16 cellular contexts compared by ENCODE assay signal in the genomic region with DNA sequence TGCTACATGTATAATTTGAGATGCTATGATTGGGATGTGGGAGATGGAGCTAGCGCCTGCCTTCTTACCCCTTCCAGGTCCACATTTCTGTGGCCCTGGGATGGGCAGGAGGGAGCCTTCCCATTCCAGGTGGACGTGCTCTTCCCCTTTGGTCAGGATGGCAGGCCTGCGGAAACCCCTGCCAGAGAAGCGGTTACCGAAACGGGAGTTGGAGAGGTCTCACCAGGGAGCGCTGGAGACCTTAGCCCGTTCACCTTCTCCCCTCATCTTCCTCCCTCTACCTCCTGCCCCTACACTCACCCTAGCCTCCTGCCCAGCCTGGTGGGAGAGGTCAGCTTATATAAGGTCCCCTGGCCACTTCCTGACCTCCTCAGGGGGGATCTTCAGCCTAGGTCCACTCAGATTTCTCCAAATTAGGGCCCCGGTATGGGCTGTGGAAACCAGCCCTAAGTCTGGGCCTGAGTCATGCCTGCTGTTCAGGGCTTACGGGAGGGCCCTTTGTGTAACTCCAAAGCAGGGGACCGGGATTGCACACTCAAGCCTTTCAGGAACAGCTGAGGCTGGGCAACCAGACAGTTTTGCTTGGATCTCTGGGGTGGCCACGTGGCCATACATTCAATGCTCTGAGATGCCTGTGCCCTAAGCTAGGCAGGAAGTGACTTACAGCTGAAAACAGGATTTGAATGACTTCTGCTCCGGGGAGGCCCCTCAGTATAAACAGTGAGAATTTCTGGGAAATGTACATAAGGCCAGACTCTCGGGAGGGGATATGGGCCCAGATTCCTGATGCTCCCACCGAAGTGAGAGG. TPM values are rescaled to one million over a fixed set of nuclear protein-coding genes. Genes with fewer than 3 reads are reported as not detected.
DNase-seq lines count a peak whose midpoint lies in the region; ATAC-seq and TF ChIP-seq lines count a peak whose summit lies in the region.
"Had no signal": no experiment of that assay in that cellular context is flagged by ENCODE, and none has a peak within 500 bp of the region (broad histone marks: within the 10 kb centered on the region; RNA-seq: fewer than 3 reads in every experiment).

No MANE protein-coding gene starts in this region.

- H3K36me3 ChIP-seq in brain microvascular endothelial cell (replicated peaks) (no peaks in the 10 kb centered on the region), aorta (ENCODE audit: control insufficient read depth in 1 of 2, insufficient read depth in 2 of 2, low read length in 1 of 2) (no peaks in the 10 kb centered on the region)
- H3K36me3 ChIP-seq: left ventricle myocardium inferior had no signal

- no peaks in the 10 kb centered on the region for H3K4me1 ChIP-seq in aorta (ENCODE audit: control insufficient read depth in 1 of 2, insufficient read depth in 2 of 2, low read length in 2 of 2)
- H3K4me1 ChIP-seq: left ventricle myocardium inferior had no signal

- peaks cover 1% of the 10 kb centered on the region for H3K9me3 Mint-ChIP-seq in activated naive CD4-positive, alpha-beta T cell treated with anti-CD3 and anti-CD28 coated beads for 36 hours

- in situ Hi-C loops in brain microvascular endothelial cell (cut with HindIII; ENCODE audit: low pct_ligation_motif_present, low sequenced_read_pairs): no loop called here

- H3K36me3 Mint-ChIP-seq in activated naive CD4-positive, alpha-beta T cell treated with anti-CD3 and anti-CD28 coated beads for 36 hours (ENCODE audit: low read depth): no peaks in the 10 kb centered on the region

- H3K27me3 Mint-ChIP-seq in activated naive CD4-positive, alpha-beta T cell treated with anti-CD3 and anti-CD28 coated beads for 36 hours (ENCODE audit: low read depth): peaks cover 17% of the 10 kb centered on the region

- no peak overlapping the region for H3K4me3 ChIP-seq in brain microvascular endothelial cell (ENCODE audit: low read depth, low read length)
- no peak overlapping the region for H3K4me3 ChIP-seq in aorta (ENCODE audit: low read length in 2 of 2)
- H3K4me3 ChIP-seq: left ventricle myocardium inferior had no signal

- WGBS in aorta, 2 donors: 68 to 71% methylated on average over 15 of the region's 15 CpGs

- intact Hi-C loops in activated naive CD4-positive, alpha-beta T cell treated with anti-CD3 and anti-CD28 coated beads for 36 hours (cut with micrococcal nuclease): no loop called here
- intact Hi-C loops in aorta (cut with DNase I): no loop called here

- TF ChIP-seq CTCF in brain microvascular endothelial cell (IDR thresholded peaks at IDR 0.05; ENCODE audit: low read depth, low read length, missing control alignments) (no peak), RWPE1 (conservative IDR thresholded peaks at IDR 0.05; ENCODE audit: low read depth) (no peak)

- H3K4me3 Mint-ChIP-seq in activated naive CD4-positive, alpha-beta T cell treated with anti-CD3 and anti-CD28 coated beads for 36 hours: no peak overlapping the region
- H3K4me3 Mint-ChIP-seq: activated T-cell treated with anti-CD3 and anti-CD28 coated beads, Interleukin-2, amount 50 U/mL, for 72 hours; T-helper 17 cell had no signal

- peak; percentile 12 for DNase-seq in activated naive CD4-positive, alpha-beta T cell treated with anti-CD3 and anti-CD28 coated beads for 36 hours
- DNase-seq in activated naive CD4-positive, alpha-beta T cell treated with anti-CD3 and anti-CD28 coated beads, Interleukin-2, amount 50 U/mL, for 16 hours: no peak
- DNase-seq in brain microvascular endothelial cell: peak; percentile 43
- peak; percentile 37 to 67 for DNase-seq in lung microvascular endothelial cell (ENCODE audit: low read depth in 2 of 2)
- peak; percentile 17 to 36 for DNase-seq in aorta
- no peak for DNase-seq in NCI-H510A treated with DMSO at 0.1 percent for 48 hours (lab: John Stamatoyannopoulos, UW)
- no peak for DNase-seq in RWPE1 (ENCODE audit: low spot score)
- no peak for DNase-seq in HK-2 (ENCODE audit: unreplicated experiment)
- DNase-seq: 8988T; activated CD4-positive, alpha-beta T cell treated with anti-CD3 and anti-CD28 coated beads, Interleukin-2, amount 50 U/mL, for 1 hour; activated T-cell treated with anti-CD3 and anti-CD28 coated beads, Interleukin-2, amount 50 U/mL, for 72 hours; left ventricle myocardium inferior; NCI-H1105; occipital lobe; T-helper 17 cell had no signal

- CTCF ChIA-PET in activated naive CD4-positive, alpha-beta T cell treated with anti-CD3 and anti-CD28 coated beads for 36 hours (lab: Charles Lee): no interaction called here
- CTCF ChIA-PET in RWPE1 (lab: Yijun Ruan, JAX): interaction anchor here (0.7 kb wide), 1 partner anchor 142 kb away, joined by 3 read pairs; no protein-coding TSS in a partner anchor

- no peak for ATAC-seq in aorta (ENCODE audit: low FRiP score)
- ATAC-seq: activated T-cell treated with anti-CD3 and anti-CD28 coated beads, Interleukin-2, amount 50 U/mL, for 72 hours; T-helper 17 cell had no signal

- peaks cover 6% of the 10 kb centered on the region for H3K9me3 ChIP-seq in aorta (ENCODE audit: control insufficient read depth, low read length)

- POLR2A ChIA-PET in RWPE1 (lab: Yijun Ruan, JAX; ENCODE audit: low non-redundant PET): interaction anchor here (0.7 kb wide), 1 partner anchor 22 kb away, joined by 3 read pairs; no protein-coding TSS in a partner anchor

- H3K27me3 ChIP-seq in brain microvascular endothelial cell (replicated peaks) (no peaks in the 10 kb centered on the region), aorta (ENCODE audit: control insufficient read depth in 1 of 2, insufficient read depth in 2 of 2, low read length in 1 of 2) (no peaks in the 10 kb centered on the region)

- H3K27ac ChIP-seq in brain microvascular endothelial cell: peak overlapping the region; percentile 3
- H3K27ac ChIP-seq in aorta (ENCODE audit: low read depth in 1 of 2, low read length in 2 of 2): no peak overlapping the region
- no peak overlapping the region for H3K27ac ChIP-seq in RWPE1
- H3K27ac ChIP-seq: left ventricle myocardium inferior had no signal

- no peak overlapping the region for H3K27ac Mint-ChIP-seq in activated naive CD4-positive, alpha-beta T cell treated with anti-CD3 and anti-CD28 coated beads for 36 hours
- H3K27ac Mint-ChIP-seq: activated T-cell treated with anti-CD3 and anti-CD28 coated beads, Interleukin-2, amount 50 U/mL, for 72 hours; T-helper 17 cell had no signal

- H3K4me1 Mint-ChIP-seq in activated naive CD4-positive, alpha-beta T cell treated with anti-CD3 and anti-CD28 coated beads for 36 hours (ENCODE audit: low read depth): no peaks in the 10 kb centered on the region
- H3K4me1 Mint-ChIP-seq: T-helper 17 cell had no signal

RNA-seq across cellular contexts. Expression of a gene that starts 10.2 kb away (rescaled TPM):
- total RNA-seq in activated naive CD4-positive, alpha-beta T cell treated with anti-CD3 and anti-CD28 coated beads for 36 hours: not detected
- total RNA-seq in lung microvascular endothelial cell: 0.99 and 4.8 TPM in 2 replicates
- 100 to 1,000 TPM in 1 of 2 donors, 10 to 100 TPM in 1; 51.2 to 246 TPM for total RNA-seq in aorta
- polyA plus RNA-seq in aorta: 100 to 1,000 TPM in 1 of 2 donors, 10 to 100 TPM in 1; 21.4 to 454 TPM
- total RNA-seq: activated T-cell treated with anti-CD3 and anti-CD28 coated beads, Interleukin-2, amount 50 U/mL, for 72 hours; HT-29 had no signal

Comparison
In these comparisons a context has a peak if more than half of its experiments do, and no peak if none do; other contexts are left out.
1. DNase-seq: peak in activated naive CD4-positive, alpha-beta T cell treated with anti-CD3 and anti-CD28 coated beads for 36 hours (single experiment), brain microvascular endothelial cell (single experiment), lung microvascular endothelial cell (2 of 2) and aorta (2 of 2); none in activated naive CD4-positive, alpha-beta T cell treated with anti-CD3 and anti-CD28 coated beads, Interleukin-2, amount 50 U/mL, for 16 hours (single experiment), NCI-H510A treated with DMSO at 0.1 percent for 48 hours (single experiment), RWPE1 (single experiment) and HK-2 (single experiment).